13 cellular contexts compared by ENCODE assay signal in genomic region chr6:134821914-134822862, GRCh38.
DNase-seq lines count a peak whose midpoint lies in the region; ATAC-seq and TF ChIP-seq lines count a peak whose summit lies in the region.
"Had no signal": no experiment of that assay in that cellular context is flagged by ENCODE, and none has a peak within 500 bp of the region (broad histone marks: within the 10 kb centered on the region; RNA-seq: fewer than 3 reads in every experiment).

No MANE protein-coding gene starts in this region.

- ATAC-seq in HCT116 (no peak), left lobe of liver (peak; percentile 32)

- RAD21 ChIA-PET in HCT116 (lab: Charles Lee; ENCODE audit: low non-redundant PET in 1 of 2, low total read pairs in 2 of 2, uncharacterized antibody in 2 of 2, unreplicated experiment in 2 of 2): interaction anchor here (0.5 to 1.4 kb wide), 6 partner anchors 35 to 648 kb away, joined by 3 to 7 read pairs (median 3); no protein-coding TSS in a partner anchor

- H2AFZ ChIP-seq in HCT116 (ENCODE audit: low read depth, low read length, poor library complexity, severe bottlenecking): peak overlapping the region; percentile 43

- H3K36me3 ChIP-seq in HCT116 (ENCODE audit: control insufficient read depth in 1 of 2, insufficient read depth in 2 of 2, low read length in 2 of 2): no peaks in the 10 kb centered on the region
- H3K36me3 ChIP-seq: cardiac muscle cell, esophagus muscularis mucosa, HAP-1, upper lobe of right lung had no signal

- no peak for TF ChIP-seq POLR2A in HCT116 (IDR thresholded peaks at IDR 0.05; ENCODE audit: borderline replicate concordance, extremely low read depth, insufficient read depth, insufficient read length)

- no peaks in the 10 kb centered on the region for H3K79me2 ChIP-seq in HCT116 (ENCODE audit: insufficient read depth, low read length)

- no peak overlapping the region for H3K4me2 ChIP-seq in HCT116 (ENCODE audit: low read length)
- H3K4me2 ChIP-seq: KMS-11 had no signal

- intact Hi-C loops in HCT116 (cut with micrococcal nuclease) (loop anchor here (2.0 kb wide), 2 partner anchors 119 to 181 kb away; no protein-coding TSS in a partner anchor), cardiac septum (cut with DNase I) (loop anchor here (2.0 to 10.0 kb wide), 4 partner anchors 60 to 665 kb away; no protein-coding TSS in a partner anchor)

- CTCF ChIA-PET in HCT116 (lab: Charles Lee): interaction anchor here (1.0 to 2.8 kb wide), 7 partner anchors 11 to 666 kb away, joined by 5 to 29 read pairs (median 7); no protein-coding TSS in a partner anchor

- H3K4me1 ChIP-seq in HCT116 (ENCODE audit: control insufficient read depth in 1 of 2, insufficient read depth in 2 of 2, low read length in 2 of 2): no peaks in the 10 kb centered on the region; a peak in 1 of 4 replicates
- H3K4me1 ChIP-seq: HAP-1 had no signal

- H3K9me3 ChIP-seq in HCT116 (ENCODE audit: control insufficient read depth in 1 of 2, insufficient read depth in 1 of 2, low read depth in 1 of 2, low read length in 2 of 2): no peaks in the 10 kb centered on the region
- H3K9me3 ChIP-seq: esophagus muscularis mucosa, HAP-1, upper lobe of right lung had no signal

- H4K20me1 ChIP-seq in HCT116 (ENCODE audit: insufficient read depth): no peaks in the 10 kb centered on the region

- no peak overlapping the region for H3K4me3 ChIP-seq in HCT116 (replicated peaks in 1 of 2; ENCODE audit: low read depth in 1 of 2, low read length in 2 of 2)
- H3K4me3 ChIP-seq: cardiac muscle cell, esophagus muscularis mucosa, HAP-1, upper lobe of right lung had no signal

- no TSS peak for BruUV-seq in HCT116 (replicated peaks; lab: Mats Ljungman, UMichigan)

- H3K9ac ChIP-seq in HCT116 (ENCODE audit: low read length): no peak overlapping the region
- H3K9ac ChIP-seq: KMS-11 had no signal

- POLR2A ChIA-PET in HCT116 (lab: Charles Lee): interaction anchor here (0.6 kb wide), 1 partner anchor 9 kb away, joined by 3 read pairs; no protein-coding TSS in a partner anchor

- no peak overlapping the region for H3K27ac ChIP-seq in HCT116 (ENCODE audit: low read depth, low read length)
- H3K27ac ChIP-seq: cardiac muscle cell, esophagus muscularis mucosa, KMS-11, upper lobe of right lung had no signal

- DNase-seq in HCT116 (ENCODE audit: low read depth, low spot score) (no peak), amniotic epithelial cell (ENCODE audit: low read depth) (peak; percentile 54), left lobe of liver (ENCODE audit: low spot score) (no peak), renal cortical epithelial cell (ENCODE audit: low read depth) (peak; percentile 84), cardiac septum (ENCODE audit: low spot score) (no peak), NCI-H2171 treated with DMSO at 0.1 percent for 48 hours (lab: John Stamatoyannopoulos, UW) (no peak), SKM-1 treated with dmso at 0.1 percent for 144 hours (lab: John Stamatoyannopoulos, UW; ENCODE audit: unreplicated experiment) (no peak), DMS 273 treated with DMSO at 0.1 percent for 48 hours (lab: John Stamatoyannopoulos, UW) (no peak)

- H3K9me2 ChIP-seq in HCT116 (ENCODE audit: insufficient read depth): no peaks in the 10 kb centered on the region

- no peaks in the 10 kb centered on the region for H3K27me3 ChIP-seq in HCT116 (ENCODE audit: insufficient read depth, low read length)
- H3K27me3 ChIP-seq: cardiac muscle cell, upper lobe of right lung had no signal

- no peak for TF ChIP-seq CTCF in HCT116 (IDR thresholded peaks at IDR 0.05 in 2 of 3, conservative IDR thresholded peaks at IDR 0.05 in 1 of 3; ENCODE audit: borderline replicate concordance in 1 of 3, insufficient read depth in 1 of 3, low read depth in 2 of 3, low read length in 2 of 3)

- TF ChIP-seq RAD21 in HCT116 (IDR thresholded peaks at IDR 0.05; ENCODE audit: low read depth): no peak

TF ChIP-seq in HCT116, 20 proteins besides CTCF, POLR2A, EP300 and RAD21:
- no peak for TF ChIP-seq REST (IDR thresholded peaks at IDR 0.05; ENCODE audit: low read depth)
- no peak for TF ChIP-seq CEBPB (IDR thresholded peaks at IDR 0.05; ENCODE audit: low read depth)
- no peak for TF ChIP-seq ZFX (IDR thresholded peaks at IDR 0.05)
- TF ChIP-seq ZNF274 (IDR thresholded peaks at IDR 0.05; ENCODE audit: low read depth, low read length): no peak

Comparison
In these comparisons a context has a peak if more than half of its experiments do, and no peak if none do; other contexts are left out.
1. DNase-seq: peak in amniotic epithelial cell (single experiment) and renal cortical epithelial cell (single experiment); none in HCT116 (single experiment), left lobe of liver (single experiment), cardiac septum (single experiment), NCI-H2171 treated with DMSO at 0.1 percent for 48 hours (single experiment), SKM-1 treated with dmso at 0.1 percent for 144 hours (single experiment) and DMS 273 treated with DMSO at 0.1 percent for 48 hours (single experiment).